In genomic region chr17:39704821-39705551, GRCh38 we compare ENCODE assay signal across 12 cellular contexts. TPM values are rescaled to one million over a fixed set of nuclear protein-coding genes. Genes with fewer than 3 reads are reported as not detected.
DNase-seq lines count a peak whose midpoint lies in the region; ATAC-seq and TF ChIP-seq lines count a peak whose summit lies in the region.
"Had no signal": no experiment of that assay in that cellular context is flagged by ENCODE, and none has a peak within 500 bp of the region (broad histone marks: within the 10 kb centered on the region; RNA-seq: fewer than 3 reads in every experiment).

No MANE protein-coding gene starts in this region.

- in situ Hi-C loops in IMR-90 (cut with MboI; ENCODE audit: low sequenced_read_pairs): no loop called here

- H3K4me1 ChIP-seq in IMR-90 (ENCODE audit: control insufficient read depth, insufficient read depth, low read length): peaks cover 19% of the 10 kb centered on the region

- no peak overlapping the region for H2BK5ac ChIP-seq in IMR-90 (ENCODE audit: low read depth, low read length, poor library complexity, severe bottlenecking)

- WGBS in IMR-90 (ENCODE audit: extremely low coverage in 2 of 2, insufficient read length in 1 of 2), 2 experiments: 100% methylated on average over 1 of the region's 11 CpGs; no CpG with 5 or more reads in 1 of the 2 experiments

- no peak overlapping the region for H3K4me2 ChIP-seq in IMR-90 (ENCODE audit: low read depth, low read length)

- peak; percentile 50 for DNase-seq in IMR-90
- DNase-seq in coronary artery (ENCODE audit: low spot score): no peak
- DNase-seq in left kidney (ENCODE audit: low read depth, low spot score): peak; percentile 24
- no peak for DNase-seq in type B pancreatic cell (ENCODE audit: extremely low spot score, unreplicated experiment)
- no peak for DNase-seq in cerebellar cortex (ENCODE audit: low spot score)
- DNase-seq: activated CD8-positive, alpha-beta memory T cell treated with anti-CD3 and anti-CD28 coated beads, Interleukin-2, amount 50 U/mL, for 48 hours; effector memory CD4-positive, alpha-beta T cell; MV-4-11; stimulated activated naive CD8-positive, alpha-beta T cell treated with anti-CD3 and anti-CD28 coated beads, Interleukin-15, amount 100 ng/mL, for 72 hours had no signal

- no TSS peak for BruUV-seq in IMR-90 (replicated peaks; lab: Mats Ljungman, UMichigan)

- H4K20me1 ChIP-seq in IMR-90 (ENCODE audit: insufficient read depth, low read length): peaks cover 55% of the 10 kb centered on the region

- TF ChIP-seq RAD21 in IMR-90 (IDR thresholded peaks at IDR 0.05; ENCODE audit: low read length): no peak

- H3K9ac ChIP-seq in IMR-90 (ENCODE audit: low read depth, low read length): no peak overlapping the region

- TF ChIP-seq POLR2A in IMR-90 (IDR thresholded peaks at IDR 0.05; ENCODE audit: low read depth, low read length): no peak

- intact Hi-C loops in IMR-90 (cut with micrococcal nuclease): no loop called here

- H3K9me1 ChIP-seq in IMR-90 (ENCODE audit: insufficient read depth, low read length): peaks cover 20% of the 10 kb centered on the region

- no peaks in the 10 kb centered on the region for H3K9me3 Mint-ChIP-seq in type B pancreatic cell
- H3K9me3 Mint-ChIP-seq: stimulated activated naive CD8-positive, alpha-beta T cell treated with anti-CD3 and anti-CD28 coated beads, Interleukin-15, amount 100 ng/mL, for 72 hours had no signal

- H3K4me1 Mint-ChIP-seq in type B pancreatic cell (ENCODE audit: unreplicated experiment): peaks cover 30% of the 10 kb centered on the region

- H3K36me3 ChIP-seq in IMR-90 (ENCODE audit: control insufficient read depth, insufficient read depth, low read length): peaks cover 27% of the 10 kb centered on the region

- H2BK15ac ChIP-seq in IMR-90 (ENCODE audit: low read depth, low read length): no peak overlapping the region

- no peak overlapping the region for H3K27ac ChIP-seq in IMR-90 (ENCODE audit: insufficient read depth, low read length)
- peak overlapping the region; percentile 69 to 85 for H3K27ac ChIP-seq in coronary artery

- no peak overlapping the region for H4K5ac ChIP-seq in IMR-90 (ENCODE audit: low read depth, low read length)

- no peak overlapping the region for H2BK20ac ChIP-seq in IMR-90 (ENCODE audit: low read depth, low read length)

- no peak overlapping the region for H4K8ac ChIP-seq in IMR-90 (ENCODE audit: low read depth in 2 of 2, low read length in 2 of 2)

- H3K27me3 Mint-ChIP-seq in type B pancreatic cell: no peaks in the 10 kb centered on the region

- no peak overlapping the region for H3K4me3 ChIP-seq in IMR-90 (ENCODE audit: insufficient read depth, low read depth, low read length)
- H3K4me3 ChIP-seq in coronary artery: peak overlapping the region; percentile 51

- no peaks in the 10 kb centered on the region for H3K9me3 ChIP-seq in IMR-90 (ENCODE audit: control insufficient read depth, insufficient read depth, low read length)

- TF ChIP-seq CTCF in IMR-90 (conservative IDR thresholded peaks at IDR 0.05; ENCODE audit: low read depth, low read length): peak; percentile 58
- TF ChIP-seq CTCF in coronary artery (IDR thresholded peaks at IDR 0.05): peak; percentile 32
- TF ChIP-seq CTCF in type B pancreatic cell (conservative IDR thresholded peaks at IDR 0.05): peak; percentile 40

- peaks cover 0 to 68% of the 10 kb centered on the region in 2 experiments; a peak in 3 of 4 replicates for H3K79me1 ChIP-seq in IMR-90 (ENCODE audit: low read depth in 1 of 2, low read length in 2 of 2)

- H2AK5ac ChIP-seq in IMR-90 (ENCODE audit: low read depth, low read length): no peak overlapping the region

- no peak overlapping the region for H3K56ac ChIP-seq in IMR-90 (ENCODE audit: extremely low read depth, insufficient read depth, low read length)

- H3K23ac ChIP-seq in IMR-90 (ENCODE audit: low read depth, low read length): no peak overlapping the region

- CTCF ChIA-PET in IMR-90 (lab: Yijun Ruan, JAX): interaction anchor here (0.6 to 1.1 kb wide), 2 partner anchors 17 to 76 kb away, joined by 3 to 5 read pairs; partner anchors contain the start of gene PGAP3

- ATAC-seq in IMR-90 (ENCODE audit: low read depth) (peak; percentile 16; the same call in 1 of the 2 replicates), HG02610 (IDR thresholded peaks at IDR 0.05; ENCODE audit: unreplicated experiment) (no peak), GM19035 (IDR thresholded peaks at IDR 0.05; ENCODE audit: unreplicated experiment) (no peak)
- ATAC-seq: stimulated activated naive CD8-positive, alpha-beta T cell treated with anti-CD3 and anti-CD28 coated beads, Interleukin-15, amount 100 ng/mL, for 72 hours had no signal

- H3K4me3 Mint-ChIP-seq in type B pancreatic cell: peak overlapping the region; percentile 45
- H3K4me3 Mint-ChIP-seq: stimulated activated naive CD8-positive, alpha-beta T cell treated with anti-CD3 and anti-CD28 coated beads, Interleukin-15, amount 100 ng/mL, for 72 hours had no signal

- H3K36me3 Mint-ChIP-seq in type B pancreatic cell: peaks cover 3% of the 10 kb centered on the region

- no peaks in the 10 kb centered on the region for H3K27me3 ChIP-seq in IMR-90 (ENCODE audit: control insufficient read depth, insufficient read depth, low read length)

- H3K18ac ChIP-seq in IMR-90 (ENCODE audit: low read depth, low read length): no peak overlapping the region

- no peak overlapping the region for H2BK120ac ChIP-seq in IMR-90 (ENCODE audit: low read depth, low read length)

- dilution Hi-C loops in IMR-90 (cut with HindIII; ENCODE audit: low sequenced_read_pairs, unreplicated experiment): no loop called here

- no peak overlapping the region for H2AFZ ChIP-seq in IMR-90 (replicated peaks; ENCODE audit: low read length, poor library complexity)

- POLR2A ChIA-PET in IMR-90 (lab: Charles Lee; ENCODE audit: unreplicated experiment): no interaction called here

- no peak overlapping the region for H4K91ac ChIP-seq in IMR-90 (ENCODE audit: insufficient read depth, low read depth, low read length)

- H3K14ac ChIP-seq in IMR-90 (replicated peaks; ENCODE audit: low read depth, low read length): no peak overlapping the region

- H3K27ac Mint-ChIP-seq in type B pancreatic cell: peak overlapping the region; percentile 86
- H3K27ac Mint-ChIP-seq: stimulated activated naive CD8-positive, alpha-beta T cell treated with anti-CD3 and anti-CD28 coated beads, Interleukin-15, amount 100 ng/mL, for 72 hours had no signal

- H2AK9ac ChIP-seq in IMR-90 (replicated peaks; ENCODE audit: low read depth, low read length, poor library complexity): no peak overlapping the region

- H3K4ac ChIP-seq in IMR-90 (ENCODE audit: low read depth, low read length): no peak overlapping the region

TF ChIP-seq in IMR-90, 13 proteins besides CTCF, POLR2A, EP300 and RAD21:
- TF ChIP-seq SMC3 (IDR thresholded peaks at IDR 0.05; ENCODE audit: low read depth, low read length) (no peak), CEBPB (IDR thresholded peaks at IDR 0.05; ENCODE audit: low read depth, low read length) (no peak), CHD1 (IDR thresholded peaks at IDR 0.05; ENCODE audit: low read depth, low read length) (no peak), BHLHE40 (IDR thresholded peaks at IDR 0.05; ENCODE audit: low read depth, low read length) (no peak), USF2 (IDR thresholded peaks at IDR 0.05; ENCODE audit: low read depth, low read length) (no peak), NFE2L2 (IDR thresholded peaks at IDR 0.05; ENCODE audit: low read depth, low read length) (no peak), MAFK (IDR thresholded peaks at IDR 0.05; ENCODE audit: low read depth, low read length) (no peak), RCOR1 (IDR thresholded peaks at IDR 0.05; ENCODE audit: insufficient replicate concordance, low read length) (no peak)
TF ChIP-seq in IMR-90: peak in this region for 0.

RNA-seq across cellular contexts. Expression of gene ERBB2, which starts 5.1 kb away (rescaled TPM):
- 26.1 and 28.7 TPM in 2 replicates for total RNA-seq in IMR-90 (2012; rRNA removed)
- 33.3 and 34.6 TPM in 2 replicates for polyA plus RNA-seq in IMR-90 (2012; rRNA removed)
- 26.4 and 33.2 TPM in 2 replicates for polyA plus RNA-seq in IMR-90 (2012; cell fraction: cytosol; rRNA removed)
- polyA plus RNA-seq in IMR-90 (2012; cell fraction: nucleus; rRNA removed; ENCODE audit: low replicate concordance): 34.2 and 69.9 TPM in 2 replicates
- 123 and 230 TPM in 2 replicates for total RNA-seq in type B pancreatic cell (ENCODE audit: low replicate concordance)

RNA-seq across cellular contexts. Expression of gene PGAP3, which starts 17.1 kb away (rescaled TPM):
- total RNA-seq in IMR-90 (2012; rRNA removed): 3.6 and 4.3 TPM in 2 replicates
- 9.8 and 10.4 TPM in 2 replicates for polyA plus RNA-seq in IMR-90 (2012; rRNA removed)
- polyA plus RNA-seq in IMR-90 (2012; cell fraction: cytosol; rRNA removed): 7.2 and 13.5 TPM in 2 replicates
- 40.4 and 52.8 TPM in 2 replicates for polyA plus RNA-seq in IMR-90 (2012; cell fraction: nucleus; rRNA removed; ENCODE audit: low replicate concordance)
- 23.5 and 31.5 TPM in 2 replicates for total RNA-seq in type B pancreatic cell (ENCODE audit: low replicate concordance)

RNA-seq across cellular contexts. Expression of gene MIEN1, which starts 25.3 kb away (rescaled TPM):
- total RNA-seq in IMR-90 (2012; rRNA removed): 20.3 and 22.2 TPM in 2 replicates
- 75.6 and 82.4 TPM in 2 replicates for polyA plus RNA-seq in IMR-90 (2012; rRNA removed)
- polyA plus RNA-seq in IMR-90 (2012; cell fraction: cytosol; rRNA removed): 81.7 and 149 TPM in 2 replicates
- polyA plus RNA-seq in IMR-90 (2012; cell fraction: nucleus; rRNA removed; ENCODE audit: low replicate concordance): 24.0 and 30.9 TPM in 2 replicates
- total RNA-seq in type B pancreatic cell (ENCODE audit: low replicate concordance): 39.8 and 67.2 TPM in 2 replicates

RNA-seq across cellular contexts. Expression of gene GRB7, which starts 32.8 kb away (rescaled TPM):
- total RNA-seq in IMR-90 (2012; rRNA removed) (under 0.01 and 0.18 TPM in 2 replicates), type B pancreatic cell (ENCODE audit: low replicate concordance) (31.8 and 73.9 TPM in 2 replicates)
- 0.14 and 0.36 TPM in 2 replicates for polyA plus RNA-seq in IMR-90 (2012; rRNA removed)
- 0.12 and 0.26 TPM in 2 replicates for polyA plus RNA-seq in IMR-90 (2012; cell fraction: cytosol; rRNA removed)
- 0.57 and 1.1 TPM in 2 replicates for polyA plus RNA-seq in IMR-90 (2012; cell fraction: nucleus; rRNA removed; ENCODE audit: low replicate concordance)
- total RNA-seq: posterior vena cava had no signal

RNA-seq across cellular contexts. Expression of gene PNMT, which starts 36.7 kb away (rescaled TPM):
- not detected in 2 replicates for total RNA-seq in IMR-90 (2012; rRNA removed)
- polyA plus RNA-seq in IMR-90 (2012; rRNA removed): not detected in 2 replicates
- 0.08 TPM in 1 of 2 replicates, not detected in the other for polyA plus RNA-seq in IMR-90 (2012; cell fraction: cytosol; rRNA removed)
- polyA plus RNA-seq in IMR-90 (2012; cell fraction: nucleus; rRNA removed; ENCODE audit: low replicate concordance): not detected in 2 replicates
- total RNA-seq in type B pancreatic cell (ENCODE audit: low replicate concordance): 3.3 and 5.4 TPM in 2 replicates

Comparison
In these comparisons a context has a peak if more than half of its experiments do, and no peak if none do; other contexts are left out.
1. DNase-seq: peak in IMR-90 (single experiment) and left kidney (single experiment); none in coronary artery (single experiment), type B pancreatic cell (single experiment) and cerebellar cortex (single experiment).
2. Peak in every context shown above with its lines, with median percentiles within 50 percentile points of each other: CTCF ChIP-seq.